8 cellular contexts compared by ENCODE assay signal in genomic region chr13:110914293-110915056, GRCh38. TPM values are rescaled to one million over a fixed set of nuclear protein-coding genes. Genes with fewer than 3 reads are reported as not detected.
DNase-seq lines count a peak whose midpoint lies in the region; ATAC-seq and TF ChIP-seq lines count a peak whose summit lies in the region.

No MANE protein-coding gene starts in this region.

- H3K27ac ChIP-seq in parathyroid adenoma (peak overlapping the region; percentile 95), tibial artery (peak overlapping the region; percentile 97 to 98)

- ATAC-seq in GM21723 (IDR thresholded peaks at IDR 0.05; ENCODE audit: unreplicated experiment) (peak; percentile 42), SK-N-SH treated with all-trans-retinoic acid at 6 μM for 48 hours (peak; percentile 49), Right ventricle myocardium superior (ENCODE audit: poor library complexity) (peak; percentile 67)
- ATAC-seq in activated naive CD4-positive, alpha-beta T cell treated with anti-CD3 and anti-CD28 coated beads, Interleukin-2, amount 50 U/mL, for 72 hours = peak; percentile 30 to 43

- H3K4me1 ChIP-seq in parathyroid adenoma (no peaks in the 10 kb centered on the region), tibial artery (peaks cover 0 to 50% (median 26%) of the 10 kb centered on the region in 4 donors)

- peaks cover 23% of the 10 kb centered on the region for H3K79me2 ChIP-seq in parathyroid adenoma

- H3K9me3 ChIP-seq in parathyroid adenoma (ENCODE audit: control insufficient read depth, low read length) (no peaks in the 10 kb centered on the region), tibial artery (no peaks in the 10 kb centered on the region)

- no peaks in the 10 kb centered on the region for H3K36me3 ChIP-seq in parathyroid adenoma (ENCODE audit: control insufficient read depth, insufficient read depth, low read length)
- H3K36me3 ChIP-seq in tibial artery = no peaks in the 10 kb centered on the region

- peak overlapping the region; percentile 98 for H3K4me3 ChIP-seq in parathyroid adenoma (ENCODE audit: low read depth, low read length)
- peak overlapping the region; percentile 81 to 96 for H3K4me3 ChIP-seq in tibial artery

- H3K36me3 Mint-ChIP-seq in activated naive CD4-positive, alpha-beta T cell treated with anti-CD3 and anti-CD28 coated beads, Interleukin-2, amount 50 U/mL, for 72 hours = peaks cover 20 to 41% of the 10 kb centered on the region in 2 donors

- H3K27ac Mint-ChIP-seq in activated naive CD4-positive, alpha-beta T cell treated with anti-CD3 and anti-CD28 coated beads, Interleukin-2, amount 50 U/mL, for 72 hours = peak overlapping the region; percentile 91 to 94

- H3K9ac ChIP-seq in parathyroid adenoma = peak overlapping the region; percentile 61

- in situ Hi-C loops in G401 (cut with HindIII; ENCODE audit: low sequenced_read_pairs) = no loop called here

- H3K27me3 ChIP-seq in parathyroid adenoma (ENCODE audit: control insufficient read depth, insufficient read depth, low read length) (no peaks in the 10 kb centered on the region), tibial artery (no peaks in the 10 kb centered on the region)

- DNase-seq in G401 (ENCODE audit: low spot score) (peak; percentile 62), KG1 (lab: John Stamatoyannopoulos, UW) (peak; percentile 53), Right ventricle myocardium superior (peak; percentile 93), tibial artery (peak; percentile 83 to 85)
- DNase-seq in activated naive CD4-positive, alpha-beta T cell treated with anti-CD3 and anti-CD28 coated beads, Interleukin-2, amount 50 U/mL, for 72 hours (ENCODE audit: low spot score in 2 of 2) = peak; percentile 74 to 86

- H3K9me3 Mint-ChIP-seq in activated naive CD4-positive, alpha-beta T cell treated with anti-CD3 and anti-CD28 coated beads, Interleukin-2, amount 50 U/mL, for 72 hours = no peaks in the 10 kb centered on the region

- H3K4me2 ChIP-seq in parathyroid adenoma (ENCODE audit: low read length) = peak overlapping the region; percentile 78

- no peak for TF ChIP-seq CTCF in parathyroid adenoma (IDR thresholded peaks at IDR 0.05)
- TF ChIP-seq CTCF in tibial artery (IDR thresholded peaks at IDR 0.05) = no peak

- H2AFZ ChIP-seq in parathyroid adenoma = peak overlapping the region; percentile 89

- intact Hi-C loops in Right ventricle myocardium superior (cut with DNase I) (loop anchor here (5.0 to 10.0 kb wide), 3 partner anchors 42 to 310 kb away; partner anchors contain the start of gene ING1), tibial artery (cut with DNase I; ENCODE audit: low total_unique reads) (loop anchor here (5.0 to 10.0 kb wide), 3 partner anchors 93 to 370 kb away; partner anchors contain the start of gene ARHGEF7)

TF ChIP-seq in SK-N-SH treated with all-trans-retinoic acid at 6 μM for 48 hours, 23 proteins besides CTCF, POLR2A, EP300 and RAD21:
- TF ChIP-seq OSR1 (CRISPR knock-in tag; IDR thresholded peaks at IDR 0.05) (no peak), POU6F1 (CRISPR knock-in tag; IDR thresholded peaks at IDR 0.05; ENCODE audit: borderline replicate concordance, low read depth) (0 out of 2 replicates have a peak, but pooled peaks have one; percentile 20), BACH2 (CRISPR knock-in tag; IDR thresholded peaks at IDR 0.05; ENCODE audit: borderline replicate concordance) (no peak), ZNF8 (CRISPR knock-in tag; IDR thresholded peaks at IDR 0.05) (no peak), TCF4 (CRISPR knock-in tag; IDR thresholded peaks at IDR 0.05; ENCODE audit: borderline replicate concordance) (no peak), ARNTL (CRISPR knock-in tag; IDR thresholded peaks at IDR 0.05; ENCODE audit: borderline replicate concordance, low read depth) (no peak), RARB (CRISPR knock-in tag; IDR thresholded peaks at IDR 0.05) (no peak)

RNA-seq across cellular contexts. Expression of gene ANKRD10, which starts 0.4 kb away (rescaled TPM):
- 167 and 190 TPM in 2 replicates for total RNA-seq in G401 (2014; rRNA removed; shearing (Covaris generic))
- 100 to 1,000 TPM; 160 to 162 TPM for total RNA-seq in activated naive CD4-positive, alpha-beta T cell treated with anti-CD3 and anti-CD28 coated beads, Interleukin-2, amount 50 U/mL, for 72 hours
- 45.3 TPM for total RNA-seq in Right ventricle myocardium superior

Comparison
In these comparisons a context has a peak if more than half of its experiments do, and no peak if none do; other contexts are left out.
1. Peak in every context shown above with its lines: DNase-seq, ATAC-seq, H3K4me3 ChIP-seq and H3K27ac ChIP-seq.